2 cellular contexts compared by ENCODE assay signal in genomic region chr15:37823601-37824275, GRCh38.
TF ChIP-seq lines count a peak whose summit lies in the region.

No MANE protein-coding gene starts in this region.

TF ChIP-seq in SK-N-SH, 30 proteins besides CTCF, POLR2A, EP300 and RAD21 (continued from another document):
- TF ChIP-seq USF2 (IDR thresholded peaks at IDR 0.05; ENCODE audit: borderline replicate concordance, low read depth, low read length) (no peak), RCOR1 (IDR thresholded peaks at IDR 0.05; ENCODE audit: low read length) (no peak), FOXJ3 (CRISPR knock-in tag; IDR thresholded peaks at IDR 0.05) (0 out of 2 replicates have a peak, but pooled peaks have one; percentile 32), RXRA (IDR thresholded peaks at IDR 0.05; ENCODE audit: borderline replicate concordance, low read depth) (no peak), JUND (IDR thresholded peaks at IDR 0.05) (no peak), GATA2 (CRISPR knock-in tag; IDR thresholded peaks at IDR 0.05) (no peak), YY1 (IDR thresholded peaks at IDR 0.05; ENCODE audit: low read depth) (no peak), MAX (IDR thresholded peaks at IDR 0.05; ENCODE audit: low read depth) (no peak), SMC3 (IDR thresholded peaks at IDR 0.05; ENCODE audit: low read depth, low read length) (0 out of 2 replicates have a peak, but pooled peaks have one; percentile 1), MXI1 (IDR thresholded peaks at IDR 0.05; ENCODE audit: low read depth, low read length) (0 out of 2 replicates have a peak, but pooled peaks have one; percentile 23), RFX5 (IDR thresholded peaks at IDR 0.05; ENCODE audit: low read length) (no peak)

TF ChIP-seq in WTC11, 78 proteins besides CTCF, POLR2A, EP300 and RAD21 (continued from another document):
- no peak for TF ChIP-seq ZNF425 (CRISPR knock-in tag; conservative IDR thresholded peaks at IDR 0.05)
- TF ChIP-seq AR (CRISPR knock-in tag; IDR thresholded peaks at IDR 0.05), result no peak
- no peak for TF ChIP-seq TCF7 (CRISPR knock-in tag; IDR thresholded peaks at IDR 0.05; ENCODE audit: low read depth)
- no peak for TF ChIP-seq PRDM15 (CRISPR knock-in tag; IDR thresholded peaks at IDR 0.05)
- TF ChIP-seq ERG (CRISPR knock-in tag; IDR thresholded peaks at IDR 0.05), result no peak
